1 cellular context compared by ENCODE assay signal in genomic region chr12:119666900-119667576, GRCh38.
TF ChIP-seq lines count a peak whose summit lies in the region.

No MANE protein-coding gene starts in this region.

TF ChIP-seq in GM23338, 12 proteins besides CTCF, POLR2A, EP300 and RAD21 (continued from another document):
- TF ChIP-seq, protein P1, sequence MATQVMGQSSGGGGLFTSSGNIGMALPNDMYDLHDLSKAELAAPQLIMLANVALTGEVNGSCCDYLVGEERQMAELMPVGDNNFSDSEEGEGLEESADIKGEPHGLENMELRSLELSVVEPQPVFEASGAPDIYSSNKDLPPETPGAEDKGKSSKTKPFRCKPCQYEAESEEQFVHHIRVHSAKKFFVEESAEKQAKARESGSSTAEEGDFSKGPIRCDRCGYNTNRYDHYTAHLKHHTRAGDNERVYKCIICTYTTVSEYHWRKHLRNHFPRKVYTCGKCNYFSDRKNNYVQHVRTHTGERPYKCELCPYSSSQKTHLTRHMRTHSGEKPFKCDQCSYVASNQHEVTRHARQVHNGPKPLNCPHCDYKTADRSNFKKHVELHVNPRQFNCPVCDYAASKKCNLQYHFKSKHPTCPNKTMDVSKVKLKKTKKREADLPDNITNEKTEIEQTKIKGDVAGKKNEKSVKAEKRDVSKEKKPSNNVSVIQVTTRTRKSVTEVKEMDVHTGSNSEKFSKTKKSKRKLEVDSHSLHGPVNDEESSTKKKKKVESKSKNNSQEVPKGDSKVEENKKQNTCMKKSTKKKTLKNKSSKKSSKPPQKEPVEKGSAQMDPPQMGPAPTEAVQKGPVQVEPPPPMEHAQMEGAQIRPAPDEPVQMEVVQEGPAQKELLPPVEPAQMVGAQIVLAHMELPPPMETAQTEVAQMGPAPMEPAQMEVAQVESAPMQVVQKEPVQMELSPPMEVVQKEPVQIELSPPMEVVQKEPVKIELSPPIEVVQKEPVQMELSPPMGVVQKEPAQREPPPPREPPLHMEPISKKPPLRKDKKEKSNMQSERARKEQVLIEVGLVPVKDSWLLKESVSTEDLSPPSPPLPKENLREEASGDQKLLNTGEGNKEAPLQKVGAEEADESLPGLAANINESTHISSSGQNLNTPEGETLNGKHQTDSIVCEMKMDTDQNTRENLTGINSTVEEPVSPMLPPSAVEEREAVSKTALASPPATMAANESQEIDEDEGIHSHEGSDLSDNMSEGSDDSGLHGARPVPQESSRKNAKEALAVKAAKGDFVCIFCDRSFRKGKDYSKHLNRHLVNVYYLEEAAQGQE (IDR thresholded peaks at IDR 0.05; ENCODE audit: unreplicated experiment), result no peak
- TF ChIP-seq ZNF331 (CRISPR knock-in tag; IDR thresholded peaks at IDR 0.05; ENCODE audit: low read depth), result no peak
- no peak for TF ChIP-seq ZNF114 (CRISPR knock-in tag; IDR thresholded peaks at IDR 0.05)
- TF ChIP-seq NANOG (IDR thresholded peaks at IDR 0.05; ENCODE audit: borderline replicate concordance), result no peak
- TF ChIP-seq CREB1 (CRISPR knock-in tag; IDR thresholded peaks at IDR 0.05; ENCODE audit: low read depth), result no peak
- TF ChIP-seq POLR2AphosphoS5 (IDR thresholded peaks at IDR 0.05; ENCODE audit: low read depth), result no peak
- no peak for TF ChIP-seq STAT1 (IDR thresholded peaks at IDR 0.05; ENCODE audit: unreplicated experiment)
- TF ChIP-seq EZH2phosphoT487 (IDR thresholded peaks at IDR 0.05; ENCODE audit: unreplicated experiment), result no peak
TF ChIP-seq in GM23338: peak in this region for 0.
